Comparison of ENCODE assay signal across 17 cellular contexts in the genomic region with DNA sequence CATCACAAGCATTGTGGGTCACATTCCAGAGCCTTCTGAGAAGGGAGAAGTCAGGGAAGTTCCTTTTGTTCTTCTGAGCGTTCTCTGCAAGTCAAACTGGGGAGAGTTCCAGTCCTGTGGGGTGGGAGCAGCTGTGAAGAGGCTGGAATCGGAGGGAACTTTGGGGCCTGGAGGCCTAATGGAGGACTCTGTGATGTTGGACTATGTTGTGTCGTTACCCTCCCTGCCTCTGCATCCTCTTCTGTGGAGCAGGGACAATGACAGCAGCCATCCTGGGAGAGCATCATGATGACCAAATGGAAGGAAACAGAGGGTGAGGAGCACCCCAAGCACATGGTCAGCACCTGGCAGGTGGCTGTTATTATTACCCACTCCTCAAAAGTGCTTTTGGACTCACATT.
"Had no signal": no experiment of that assay in that cellular context is flagged by ENCODE, and none has a peak within 500 bp of the region (broad histone marks: within the 10 kb centered on the region; RNA-seq: fewer than 3 reads in every experiment).

No MANE protein-coding gene starts in this region.

- ATAC-seq: foreskin keratinocyte; left colon; mucosa of descending colon; naive thymus-derived CD8-positive, alpha-beta T cell; right cardiac atrium; stimulated activated naive B cell treated with anti-CD40 and anti-IgM and Interleukin-4, amounts not matched to agents 10 μg/mL and 1 μg/mL and 100 μg/mL, for 72 hours had no signal

- H3K9me3 ChIP-seq: esophagus squamous epithelium, mucosa of descending colon, ovary, testis, tibial nerve had no signal

- H3K27me3 ChIP-seq: esophagus squamous epithelium, foreskin keratinocyte, hepatocyte, ovary, testis, tibial nerve had no signal

- H3K4me3 ChIP-seq: esophagus squamous epithelium, hepatocyte, mucosa of descending colon, ovary, testis, tibial nerve had no signal

- H3K36me3 ChIP-seq: esophagus squamous epithelium, ovary, tibial nerve had no signal

- DNase-seq: dermis blood vessel endothelial cell; esophagus squamous epithelium; foreskin keratinocyte; mammary epithelial cell; mucosa of descending colon; naive thymus-derived CD8-positive, alpha-beta T cell; ovary; right cardiac atrium; stimulated activated CD4-positive, alpha-beta T cell treated with anti-CD3 and anti-CD28 coated beads, Interleukin-15, amount 100 ng/mL, for 24 hours; stimulated activated CD4-positive, alpha-beta T cell treated with anti-CD3 and anti-CD28 coated beads, Interleukin-1b, Interleukin-23, amount 100 ng/mL, for 48 hours; stimulated activated CD4-positive, alpha-beta T cell treated with anti-CD3 and anti-CD28 coated beads, Interleukin-4, amount 100 ng/mL, for 24 hours; stimulated activated naive B cell treated with anti-CD40 and anti-IgM and Interleukin-4, amounts not matched to agents 10 μg/mL and 1 μg/mL and 100 μg/mL, for 72 hours; stimulated activated naive CD8-positive, alpha-beta T cell treated with anti-CD3 and anti-CD28 coated beads, Interleukin-15, amount 100 ng/mL, for 72 hours; testis had no signal
